ENCODE assay signal across 11 cellular contexts in the genomic region with DNA sequence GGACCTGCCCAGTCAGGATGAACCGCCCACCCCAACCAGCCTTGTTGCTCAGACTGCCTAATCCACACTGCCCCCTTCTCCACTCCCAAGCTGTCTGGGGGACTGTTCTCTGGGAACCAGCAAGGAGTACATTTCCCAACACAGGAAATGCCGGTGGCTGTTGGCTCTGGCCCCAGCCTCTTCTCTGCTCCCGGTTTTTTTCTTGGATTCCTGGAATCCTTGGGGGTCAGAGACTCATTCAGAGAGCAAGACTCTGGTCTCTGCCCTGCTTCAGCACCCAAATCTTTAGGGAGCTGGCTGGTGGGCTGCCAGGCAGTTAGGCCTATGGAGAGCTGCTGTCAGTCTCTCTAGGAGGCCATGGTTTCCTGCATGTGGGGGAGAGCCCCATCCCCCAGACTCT. TPM values are rescaled to one million over a fixed set of nuclear protein-coding genes. Genes with fewer than 3 reads are reported as not detected.
DNase-seq lines count a peak whose midpoint lies in the region; ATAC-seq and TF ChIP-seq lines count a peak whose summit lies in the region.
"Had no signal": no experiment of that assay in that cellular context is flagged by ENCODE, and none has a peak within 500 bp of the region (broad histone marks: within the 10 kb centered on the region; RNA-seq: fewer than 3 reads in every experiment).

No MANE protein-coding gene starts in this region.

- H3K27me3 ChIP-seq in stomach = no peaks in the 10 kb centered on the region

- H3K36me3 ChIP-seq in stomach = no peaks in the 10 kb centered on the region

- intact Hi-C loops in stomach (cut with DNase I; ENCODE audit: low total_unique reads) = no loop called here

- WGBS in stomach, 5 donors = 42 to 63% (median 54%) methylated on average over 3 of the region's 3 CpGs

- no peaks in the 10 kb centered on the region for H3K9me3 ChIP-seq in stomach

- no peak for TF ChIP-seq CTCF in stomach (IDR thresholded peaks at IDR 0.05)

- H3K27ac ChIP-seq in cingulate gyrus (ENCODE audit: low read depth, low read length) = peak overlapping the region; percentile 99
- H3K27ac ChIP-seq in stomach = peak overlapping the region in 4 of 5 donors; percentile 54 to 76 (median 64)

- H3K4me1 ChIP-seq in stomach = peaks cover 0 to 33% (median 12%) of the 10 kb centered on the region in 4 donors

- H3K4me3 ChIP-seq in stomach = no peak overlapping the region

- peak; percentile 60 for DNase-seq in HS-5 (ENCODE audit: low read depth)
- DNase-seq in left lobe of liver (ENCODE audit: low spot score) = no peak
- DNase-seq in stomach = no peak
- no peak for DNase-seq in amniotic stem cell (lab: John Stamatoyannopoulos, UW)
- DNase-seq in D341Med (ENCODE audit: low spot score) = no peak
- no peak for DNase-seq in DMS53 treated with DMSO at 0.1 percent for 48 hours (lab: John Stamatoyannopoulos, UW; ENCODE audit: unreplicated experiment)
- DNase-seq: activated naive CD8-positive, alpha-beta T cell treated with anti-CD3 and anti-CD28 coated beads, Interleukin-2, amount 10 ng/mL, durations not matched to agents 7 days and 5 days; midbrain had no signal

- no peak for TF ChIP-seq POLR2A in stomach (IDR thresholded peaks at IDR 0.05)

- ATAC-seq in left lobe of liver (peak; percentile 26), HG03108 (IDR thresholded peaks at IDR 0.05; ENCODE audit: unreplicated experiment) (no peak)

- no peak for TF ChIP-seq EP300 in stomach (IDR thresholded peaks at IDR 0.05)

RNA-seq across cellular contexts. Expression of gene MTMR4, which starts 10.8 kb away (rescaled TPM):
- total RNA-seq in left lobe of liver = 101 TPM
- 100 to 1,000 TPM in 1 of 5 donors, 10 to 100 TPM in 4; 24.3 to 126 (median 29.9) TPM for total RNA-seq in stomach
- 1 to 10 TPM; 5.8 to 9.1 (median 7.1) TPM for polyA plus RNA-seq in stomach

RNA-seq across cellular contexts. Expression of gene HSF5, which starts 37.0 kb away (rescaled TPM):
- total RNA-seq in left lobe of liver (0.18 TPM), stomach (under 1 TPM in 1 of 5 donors, not detected in 4; 0.18 TPM)
- polyA plus RNA-seq in stomach = not detected
- total RNA-seq: NCI-H460 had no signal
